1 cellular context compared by ENCODE assay signal in genomic region chrX:87374324-87374723, GRCh38.
TF ChIP-seq lines count a peak whose summit lies in the region.

No MANE protein-coding gene starts in this region.

TF ChIP-seq in HepG2, 621 proteins besides CTCF, POLR2A, EP300 and RAD21 (continued from another document):
- TF ChIP-seq ZNF318 (CRISPR knock-in tag; IDR thresholded peaks at IDR 0.05) (no peak), SYNCRIP (IDR thresholded peaks at IDR 0.05; ENCODE audit: insufficient read depth, low read depth, low read length) (no peak), SOX13 (IDR thresholded peaks at IDR 0.05) (no peak), SOX13 (CRISPR knock-in tag; conservative IDR thresholded peaks at IDR 0.05 in 1 of 2, IDR thresholded peaks at IDR 0.05 in 1 of 2) (no peak), ZNF512B (CRISPR knock-in tag; IDR thresholded peaks at IDR 0.05; ENCODE audit: borderline replicate concordance) (no peak), ZNF484 (CRISPR knock-in tag; IDR thresholded peaks at IDR 0.05; ENCODE audit: borderline replicate concordance, low read depth) (no peak), MAFG (CRISPR knock-in tag; IDR thresholded peaks at IDR 0.05) (no peak), ZBTB42 (CRISPR knock-in tag; IDR thresholded peaks at IDR 0.05) (no peak), ZNF740 (CRISPR knock-in tag; IDR thresholded peaks at IDR 0.05) (no peak), ZNF572 (CRISPR knock-in tag; IDR thresholded peaks at IDR 0.05) (no peak), ZNF788 (CRISPR knock-in tag; IDR thresholded peaks at IDR 0.05; ENCODE audit: borderline replicate concordance) (no peak), ZSCAN20 (CRISPR knock-in tag; IDR thresholded peaks at IDR 0.05; ENCODE audit: borderline replicate concordance) (no peak), BRD4 (CRISPR knock-in tag; IDR thresholded peaks at IDR 0.05) (no peak)
